Comparison of ENCODE assay signal across 18 cellular contexts in the genomic region with DNA sequence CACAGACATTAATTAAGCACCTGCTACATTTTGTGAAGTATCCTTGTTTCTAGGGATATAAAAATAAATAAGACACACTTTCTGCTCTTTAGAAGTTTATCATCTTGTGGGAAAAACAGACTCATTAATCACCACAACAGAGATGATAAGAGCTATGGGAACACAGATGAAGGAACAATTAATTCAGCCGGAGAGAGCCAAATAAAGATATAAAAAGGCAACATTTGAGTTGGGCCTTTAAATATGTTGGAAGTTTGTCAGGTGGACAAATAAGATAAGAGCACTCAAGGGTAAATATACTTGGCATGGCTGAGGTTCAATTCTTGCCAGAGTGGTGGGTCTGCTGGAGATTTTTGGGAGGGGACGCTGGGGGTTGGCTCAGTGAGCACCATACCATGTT. TPM values are rescaled to one million over a fixed set of nuclear protein-coding genes. Genes with fewer than 3 reads are reported as not detected.
A peak's percentile ranks its signal among the peaks of the same experiment; 100 is the strongest.
DNase-seq lines count a peak whose midpoint lies in the region; ATAC-seq and TF ChIP-seq lines count a peak whose summit lies in the region.
"Had no signal": no experiment of that assay in that cellular context is flagged by ENCODE, and none has a peak within 500 bp of the region (broad histone marks: within the 10 kb centered on the region; RNA-seq: fewer than 3 reads in every experiment).

No MANE protein-coding gene starts in this region.

- ATAC-seq in HG02973 (IDR thresholded peaks at IDR 0.05; ENCODE audit: unreplicated experiment), result no peak
- ATAC-seq: GM23338, HepG2 had no signal

- no peaks in the 10 kb centered on the region for H3K79me1 ChIP-seq in neuronal stem cell (ENCODE audit: low read depth, low read length)

- H3K4me3 Mint-ChIP-seq in progenitor cell of endocrine pancreas (ENCODE audit: low read depth), result no peak overlapping the region
- H3K4me3 Mint-ChIP-seq: CD4-positive, CD25-positive, alpha-beta regulatory T cell; CD8-positive, alpha-beta memory T cell; GM23338; IgD-negative memory B cell had no signal

- H2BK15ac ChIP-seq in neuronal stem cell (ENCODE audit: low read length), result no peak overlapping the region

- H3K36me3 ChIP-seq in neuronal stem cell (replicated peaks in 1 of 2; ENCODE audit: control insufficient read depth in 2 of 2, insufficient read depth in 2 of 2, low read length in 2 of 2), result no peaks in the 10 kb centered on the region
- H3K36me3 ChIP-seq: BE2C had no signal

- WGBS in neuronal stem cell (ENCODE audit: extremely low coverage in 2 of 2, insufficient read length in 2 of 2, insufficient replicate concordance in 1 of 2), 2 donors, result no CpG with 5 or more reads among the region's 2 CpGs

- H3K9ac ChIP-seq in neuronal stem cell (ENCODE audit: low read depth, low read length, poor library complexity), result no peak overlapping the region

- H3K9me3 Mint-ChIP-seq in progenitor cell of endocrine pancreas (ENCODE audit: low read depth), result no peaks in the 10 kb centered on the region
- H3K9me3 Mint-ChIP-seq: CD8-positive, alpha-beta memory T cell; GM23338; IgD-negative memory B cell had no signal

- H3K27ac ChIP-seq in VCaP, result peak overlapping the region; percentile 5; the same call in 1 of the 2 replicates
- no peak overlapping the region for H3K27ac ChIP-seq in neuronal stem cell (replicated peaks; ENCODE audit: low read length)

- H4K91ac ChIP-seq in neuronal stem cell (ENCODE audit: low read depth, low read length, poor library complexity), result no peak overlapping the region

- H2AFZ ChIP-seq in neuronal stem cell (ENCODE audit: low read length), result no peak overlapping the region
- H2AFZ ChIP-seq: GM23338 had no signal

- H3K18ac ChIP-seq in neuronal stem cell (ENCODE audit: low read length), result no peak overlapping the region

- no peaks in the 10 kb centered on the region for H3K9me3 ChIP-seq in neuronal stem cell (replicated peaks in 1 of 2; ENCODE audit: control insufficient read depth in 2 of 2, insufficient read depth in 1 of 2, low read depth in 1 of 2, low read length in 2 of 2)
- H3K9me3 ChIP-seq: BE2C, Caco-2 had no signal

- H3K4me1 Mint-ChIP-seq in progenitor cell of endocrine pancreas (ENCODE audit: low read depth), result peaks cover 38% of the 10 kb centered on the region
- H3K4me1 Mint-ChIP-seq: CD8-positive, alpha-beta memory T cell; IgD-negative memory B cell had no signal

- DNase-seq in DMS79 treated with DMSO at 0.1 percent for 48 hours (lab: John Stamatoyannopoulos, UW) (peak; percentile 80), NCI-H1105 treated with DMSO at 0.1 percent for 48 hours (lab: John Stamatoyannopoulos, UW) (peak; percentile 67), progenitor cell of endocrine pancreas (ENCODE audit: low spot score, unreplicated experiment) (no peak), SIG-M5 treated with dmso at 0.1 percent for 504 hours (lab: John Stamatoyannopoulos, UW; ENCODE audit: unreplicated experiment) (no peak), neuronal stem cell (ENCODE audit: low spot score) (no peak)
- DNase-seq: ACHN; BE2C; C1 segment of cervical spinal cord; Caco-2; CD4-positive, CD25-positive, alpha-beta regulatory T cell; CD8-positive, alpha-beta memory T cell; GF-D8; HCEC 1CT had no signal

- H4K8ac ChIP-seq in neuronal stem cell (ENCODE audit: low read depth, low read length), result no peak overlapping the region

- no peak overlapping the region for H3K4ac ChIP-seq in neuronal stem cell (ENCODE audit: low read length)

- H3K4me3 ChIP-seq in neuronal stem cell (ENCODE audit: low read length in 2 of 2), result no peak overlapping the region
- H3K4me3 ChIP-seq: GM23338 had no signal

- H3K4me1 ChIP-seq in neuronal stem cell (ENCODE audit: control insufficient read depth in 2 of 2, insufficient read depth in 1 of 2, low read depth in 1 of 2, low read length in 2 of 2), result peaks cover 0 to 3% of the 10 kb centered on the region in 2 donors
- H3K4me1 ChIP-seq: BE2C, Caco-2 had no signal

- H3K23ac ChIP-seq in neuronal stem cell (ENCODE audit: low read depth, low read length, poor library complexity), result no peak overlapping the region

- no peak overlapping the region for H3K14ac ChIP-seq in neuronal stem cell (ENCODE audit: low read length)

- H2BK12ac ChIP-seq in neuronal stem cell (ENCODE audit: low read length), result no peak overlapping the region

- peak overlapping the region; percentile 39 for H3K27ac Mint-ChIP-seq in progenitor cell of endocrine pancreas
- H3K27ac Mint-ChIP-seq: CD4-positive, CD25-positive, alpha-beta regulatory T cell; CD8-positive, alpha-beta memory T cell; GM23338; IgD-negative memory B cell had no signal

- H3K4me2 ChIP-seq in neuronal stem cell (ENCODE audit: insufficient read depth, low read length, poor library complexity, severe bottlenecking), result no peak overlapping the region
- H3K4me2 ChIP-seq: GM23338 had no signal

- TF ChIP-seq CTCF in VCaP (conservative IDR thresholded peaks at IDR 0.05), result no peak
- no peak for TF ChIP-seq CTCF in progenitor cell of endocrine pancreas (IDR thresholded peaks at IDR 0.05; ENCODE audit: unreplicated experiment)

- no peak overlapping the region for H2BK5ac ChIP-seq in neuronal stem cell (ENCODE audit: low read length)

- H3K27me3 Mint-ChIP-seq in progenitor cell of endocrine pancreas, result peaks cover 9% of the 10 kb centered on the region

- no peak overlapping the region for H2AK5ac ChIP-seq in neuronal stem cell (ENCODE audit: low read depth, low read length)

- H3K36me3 Mint-ChIP-seq in progenitor cell of endocrine pancreas (ENCODE audit: insufficient read depth), result no peaks in the 10 kb centered on the region
- H3K36me3 Mint-ChIP-seq: CD4-positive, CD25-positive, alpha-beta regulatory T cell; CD8-positive, alpha-beta memory T cell; IgD-negative memory B cell had no signal

- peaks cover 0 to 8% (median 0%) of the 10 kb centered on the region in 3 experiments for H3K27me3 ChIP-seq in neuronal stem cell (ENCODE audit: control insufficient read depth in 3 of 3, insufficient read depth in 3 of 3, low read depth in 1 of 3, low read length in 3 of 3)

- H2BK120ac ChIP-seq in neuronal stem cell (ENCODE audit: low read depth, low read length), result no peak overlapping the region

RNA-seq across cellular contexts. Expression of a gene that starts 34.2 kb away (rescaled TPM):
- total RNA-seq in progenitor cell of endocrine pancreas, result 1.4 and 1.8 TPM in 2 replicates
- 0.31 TPM for polyA plus RNA-seq in neuronal stem cell (2013, experiment 1 of 2)
- polyA plus RNA-seq in neuronal stem cell (2013, experiment 2 of 2), result 0.40 TPM
- total RNA-seq: CD4-positive, CD25-positive, alpha-beta regulatory T cell; CD8-positive, alpha-beta memory T cell; GM23338; HepG2 had no signal
- polyA plus RNA-seq: CD4-positive, CD25-positive, alpha-beta regulatory T cell; CD8-positive, alpha-beta memory T cell; GM23338; HepG2; IgD-negative memory B cell had no signal

Comparison
In these comparisons a context has a peak if more than half of its experiments do, and no peak if none do; other contexts are left out.
1. DNase-seq: peak in DMS79 treated with DMSO at 0.1 percent for 48 hours (single experiment) and NCI-H1105 treated with DMSO at 0.1 percent for 48 hours (single experiment); none in progenitor cell of endocrine pancreas (single experiment), SIG-M5 treated with dmso at 0.1 percent for 504 hours (single experiment) and neuronal stem cell (single experiment).